9 cellular contexts compared by ENCODE assay signal in the genomic region with DNA sequence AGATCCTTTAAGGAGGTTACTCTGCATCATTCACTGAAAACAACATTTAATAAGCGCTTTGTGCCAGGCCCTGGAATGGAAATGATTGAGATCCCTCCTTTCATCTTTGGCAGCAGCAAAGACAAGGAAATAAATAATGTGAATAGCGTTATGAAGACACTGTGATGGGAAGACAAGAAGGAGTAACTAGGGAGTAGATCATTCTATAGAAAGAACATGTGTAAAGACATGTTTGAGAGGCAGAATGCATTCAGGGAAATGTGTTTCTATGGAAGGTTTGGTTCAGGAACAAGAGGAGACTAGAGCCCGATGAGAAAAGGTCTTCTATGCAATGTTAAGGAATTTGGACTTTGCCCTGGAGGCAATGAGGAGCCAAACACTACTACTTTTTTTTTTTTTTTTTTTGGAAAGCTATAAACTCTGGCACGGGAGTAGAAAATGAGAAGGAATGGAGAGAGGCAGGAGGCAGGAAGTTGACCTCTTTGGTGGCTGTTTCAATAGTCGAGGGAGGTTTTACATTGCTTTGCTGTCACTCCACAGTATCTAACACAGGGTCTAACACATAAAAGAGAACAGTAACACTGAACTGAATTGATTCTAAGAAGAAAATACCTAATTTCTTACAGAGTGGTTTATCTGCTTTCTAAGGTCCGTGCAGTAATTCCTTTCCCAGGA. TPM values are rescaled to one million over a fixed set of nuclear protein-coding genes. Genes with fewer than 3 reads are reported as not detected.
DNase-seq lines count a peak whose midpoint lies in the region; ATAC-seq and TF ChIP-seq lines count a peak whose summit lies in the region.
"Had no signal": no experiment of that assay in that cellular context is flagged by ENCODE, and none has a peak within 500 bp of the region (broad histone marks: within the 10 kb centered on the region; RNA-seq: fewer than 3 reads in every experiment).

No MANE protein-coding gene starts in this region.

- H3K4me3 ChIP-seq in cardiac fibroblast (replicated peaks in 1 of 2; ENCODE audit: low read depth in 2 of 2, low read length in 2 of 2) (no peak overlapping the region), testis (no peak overlapping the region)

- no peak for TF ChIP-seq CTCF in cardiac fibroblast (IDR thresholded peaks at IDR 0.05; ENCODE audit: low read depth, low read length)
- TF ChIP-seq CTCF in testis (IDR thresholded peaks at IDR 0.05) = no peak

- ATAC-seq in HG02763 (IDR thresholded peaks at IDR 0.05; ENCODE audit: unreplicated experiment) = no peak
- ATAC-seq in HG02571 (IDR thresholded peaks at IDR 0.05; ENCODE audit: unreplicated experiment) = no peak

- POLR2A ChIA-PET in HEK293T (lab: Yijun Ruan, JAX) = interaction anchor here (0.6 to 1.0 kb wide), 2 partner anchors 8 to 10 kb away, joined by 3 read pairs; no protein-coding TSS in a partner anchor

- H3K9me3 ChIP-seq in testis = no peaks in the 10 kb centered on the region

- DNase-seq in HEK293T (ENCODE audit: extremely low spot score) (peak; percentile 39), cardiac fibroblast (ENCODE audit: low read depth in 2 of 2) (peak; percentile 69 to 76), iPS-NIHi7 (ENCODE audit: extremely low spot score) (peak; percentile 38), testis (no peak), inferior parietal cortex (ENCODE audit: extremely low spot score) (no peak)
- DNase-seq in activated naive CD4-positive, alpha-beta T cell (lab: John Stamatoyannopoulos, UW) = no peak
- DNase-seq: activated T-cell treated with anti-CD3 and anti-CD28 coated beads, Interleukin-2, amount 50 U/mL, for 72 hours had no signal

- 54 to 60% methylated on average over 6 of the region's 6 CpGs for WGBS in testis, 2 donors

- peaks cover 21% of the 10 kb centered on the region for H3K4me1 ChIP-seq in testis

- no peak for TF ChIP-seq POLR2A in testis (IDR thresholded peaks at IDR 0.05)

- peak overlapping the region; percentile 34 to 85 for H3K27ac ChIP-seq in testis

- intact Hi-C loops in testis (cut with DNase I; ENCODE audit: low total_unique reads) = no loop called here

- H3K36me3 ChIP-seq in testis (ENCODE audit: low read depth, missing control alignments) = no peaks in the 10 kb centered on the region

- no peaks in the 10 kb centered on the region for H3K27me3 ChIP-seq in testis

- CTCF ChIA-PET in HEK293T (lab: Yijun Ruan, JAX) = interaction anchor here (0.6 to 1.0 kb wide), 2 partner anchors 12 to 23 kb away, joined by 3 read pairs; no protein-coding TSS in a partner anchor

TF ChIP-seq in HEK293T, 16 proteins besides CTCF, POLR2A, EP300 and RAD21:
- TF ChIP-seq ZNF384 (IDR thresholded peaks at IDR 0.05) (peak; percentile 98), FOXA1 (IDR thresholded peaks at IDR 0.05) (no peak)
TF ChIP-seq in HEK293T: peak in this region for 1.

RNA-seq across cellular contexts. Expression of a gene that starts 44.9 kb away (rescaled TPM):
- total RNA-seq in testis = 10 to 100 TPM; 34.5 to 46.9 TPM
- polyA plus RNA-seq in testis (ENCODE audit: insufficient read depth, low read depth, low replicate concordance) = 79.5 TPM

Comparison
In these comparisons a context has a peak if more than half of its experiments do, and no peak if none do; other contexts are left out.
1. DNase-seq: peak in HEK293T (single experiment), cardiac fibroblast (2 of 2) and iPS-NIHi7 (single experiment); none in testis (single experiment), activated naive CD4-positive, alpha-beta T cell (0 of 4) and inferior parietal cortex (single experiment).